9 cellular contexts compared by ENCODE assay signal in genomic region chr13:41017153-41017552, GRCh38. TPM values are rescaled to one million over a fixed set of nuclear protein-coding genes. Genes with fewer than 3 reads are reported as not detected.
DNase-seq lines count a peak whose midpoint lies in the region; ATAC-seq and TF ChIP-seq lines count a peak whose summit lies in the region.
"Had no signal": no experiment of that assay in that cellular context is flagged by ENCODE, and none has a peak within 500 bp of the region (broad histone marks: within the 10 kb centered on the region; RNA-seq: fewer than 3 reads in every experiment).

No MANE protein-coding gene starts in this region.

- ATAC-seq in T-helper 17 cell = peak; percentile 39
- ATAC-seq in HG03469 (IDR thresholded peaks at IDR 0.05; ENCODE audit: unreplicated experiment) = no peak

- CTCF ChIA-PET in SK-N-SH (lab: Yijun Ruan, JAX) = no interaction called here

- peaks cover 4% of the 10 kb centered on the region for H4K20me1 ChIP-seq in SK-N-SH (ENCODE audit: insufficient read depth)

- peak overlapping the region; percentile 67 for H3K27ac ChIP-seq in thymus (ENCODE audit: low read depth)
- H3K27ac ChIP-seq in SK-N-SH (ENCODE audit: low read depth in 2 of 2, low read length in 1 of 2) = no peak overlapping the region
- H3K27ac ChIP-seq: parathyroid adenoma had no signal

- POLR2A ChIA-PET in SK-N-SH (lab: Yijun Ruan, JAX) = no interaction called here

- TF ChIP-seq EP300 in SK-N-SH (IDR thresholded peaks at IDR 0.05; ENCODE audit: borderline replicate concordance in 1 of 2, low read depth in 1 of 2, low read length in 1 of 2) = no peak

- TF ChIP-seq RAD21 in SK-N-SH (IDR thresholded peaks at IDR 0.05; ENCODE audit: low read length) = no peak

- H3K36me3 ChIP-seq in thymus (ENCODE audit: control insufficient read depth, insufficient read depth) (no peaks in the 10 kb centered on the region), SK-N-SH (replicated peaks in 1 of 2; ENCODE audit: control insufficient read depth in 1 of 2, insufficient read depth in 2 of 2, low read length in 1 of 2) (no peaks in the 10 kb centered on the region)

- no peak for TF ChIP-seq CTCF in SK-N-SH (IDR thresholded peaks at IDR 0.05)

- peaks cover 54% of the 10 kb centered on the region for H3K4me1 Mint-ChIP-seq in activated T-cell treated with anti-CD3 and anti-CD28 coated beads, Interleukin-2, amount 50 U/mL, for 24 hours (ENCODE audit: low read depth)
- peaks cover 35% of the 10 kb centered on the region for H3K4me1 Mint-ChIP-seq in T-helper 17 cell

- peak overlapping the region; percentile 95 for H3K27ac Mint-ChIP-seq in activated T-cell treated with anti-CD3 and anti-CD28 coated beads, Interleukin-2, amount 50 U/mL, for 24 hours
- peak overlapping the region; percentile 97 for H3K27ac Mint-ChIP-seq in T-helper 17 cell

- no peak for DNase-seq in activated T-cell treated with anti-CD3 and anti-CD28 coated beads, Interleukin-2, amount 50 U/mL, for 24 hours
- DNase-seq in activated T-cell treated with anti-CD3 and anti-CD28 coated beads for 4 hours (no peak), T-helper 17 cell (no peak), inferior parietal cortex (ENCODE audit: extremely low spot score) (peak; percentile 26), NCI-H1930 (lab: John Stamatoyannopoulos, UW) (no peak), SK-N-SH (no peak)

- no peaks in the 10 kb centered on the region for H3K9me2 ChIP-seq in SK-N-SH

- H3K4me1 ChIP-seq in thymus (ENCODE audit: control insufficient read depth, insufficient read depth, low read length) = peaks cover 5% of the 10 kb centered on the region
- peaks cover 0 to 11% of the 10 kb centered on the region in 2 experiments; a peak in 2 of 4 replicates for H3K4me1 ChIP-seq in SK-N-SH (ENCODE audit: control insufficient read depth in 1 of 2, insufficient read depth in 2 of 2, low read depth in 1 of 2, low read length in 1 of 2)

- H3K4me3 ChIP-seq in thymus (ENCODE audit: low read length) = peak overlapping the region; percentile 66
- H3K4me3 ChIP-seq in SK-N-SH (ENCODE audit: low read depth in 2 of 2, low read length in 1 of 2) = no peak overlapping the region

- peaks cover 3% of the 10 kb centered on the region for H3K9me3 Mint-ChIP-seq in activated T-cell treated with anti-CD3 and anti-CD28 coated beads, Interleukin-2, amount 50 U/mL, for 24 hours

- H3F3A ChIP-seq in SK-N-SH (replicated peaks; ENCODE audit: insufficient read depth) = peaks cover 11% of the 10 kb centered on the region

- H3K79me2 ChIP-seq in SK-N-SH (ENCODE audit: insufficient read depth) = peaks cover 14% of the 10 kb centered on the region

- H3K27me3 ChIP-seq in thymus (ENCODE audit: control insufficient read depth, insufficient read depth) (no peaks in the 10 kb centered on the region), SK-N-SH (ENCODE audit: insufficient read depth) (no peaks in the 10 kb centered on the region)

- H3K9me3 ChIP-seq in T-helper 17 cell (ENCODE audit: control insufficient read depth, low read length, poor library complexity, severe bottlenecking) (no peaks in the 10 kb centered on the region), thymus (ENCODE audit: control insufficient read depth) (no peaks in the 10 kb centered on the region), SK-N-SH (no peaks in the 10 kb centered on the region)

- H3K27me3 Mint-ChIP-seq in activated T-cell treated with anti-CD3 and anti-CD28 coated beads, Interleukin-2, amount 50 U/mL, for 24 hours = no peaks in the 10 kb centered on the region
- no peaks in the 10 kb centered on the region for H3K27me3 Mint-ChIP-seq in T-helper 17 cell

- H3K9ac ChIP-seq in SK-N-SH = no peak overlapping the region
- H3K9ac ChIP-seq: parathyroid adenoma had no signal

- no peak overlapping the region for H2AFZ ChIP-seq in SK-N-SH (ENCODE audit: low read depth)
- H2AFZ ChIP-seq: parathyroid adenoma had no signal

- 3% methylated on average over 2 of the region's 2 CpGs for WGBS in thymus
- WGBS in SK-N-SH (ENCODE audit: low lambda C conversion rate) = 82% methylated on average over 2 of the region's 2 CpGs

- H3K4me3 Mint-ChIP-seq in activated T-cell treated with anti-CD3 and anti-CD28 coated beads, Interleukin-2, amount 50 U/mL, for 24 hours = peak overlapping the region; percentile 93
- H3K4me3 Mint-ChIP-seq in T-helper 17 cell = peak overlapping the region; percentile 89

- H3K36me3 Mint-ChIP-seq in activated T-cell treated with anti-CD3 and anti-CD28 coated beads, Interleukin-2, amount 50 U/mL, for 24 hours (ENCODE audit: low read depth) = peaks cover 40% of the 10 kb centered on the region
- no peaks in the 10 kb centered on the region for H3K36me3 Mint-ChIP-seq in T-helper 17 cell (ENCODE audit: low read depth)

- no peak overlapping the region for H3K4me2 ChIP-seq in SK-N-SH

TF ChIP-seq in SK-N-SH, 30 proteins besides CTCF, POLR2A, EP300 and RAD21:
- TF ChIP-seq TEAD4 (IDR thresholded peaks at IDR 0.05; ENCODE audit: borderline replicate concordance, insufficient read depth) (no peak), IRF3 (IDR thresholded peaks at IDR 0.05; ENCODE audit: low read depth, low read length) (no peak), PBX3 (IDR thresholded peaks at IDR 0.05) (no peak)
TF ChIP-seq in SK-N-SH: peak in this region for 0.

RNA-seq across cellular contexts. Expression of gene ELF1, which starts 2.0 kb away (rescaled TPM):
- 100 to 1,000 TPM; 197 to 232 TPM for total RNA-seq in T-helper 17 cell
- polyA plus RNA-seq in thymus (64.2 TPM), SK-N-SH (2012; rRNA removed) (11.1 and 11.6 TPM in 2 replicates)
- polyA plus RNA-seq in SK-N-SH (2012; cell fraction: cytosol; rRNA removed) = 12.5 and 13.6 TPM in 2 replicates
- 6.1 and 12.7 TPM in 2 replicates for polyA plus RNA-seq in SK-N-SH (2012; cell fraction: nucleus; rRNA removed)

RNA-seq across cellular contexts. Expression of gene WBP4, which starts 44.2 kb away (rescaled TPM):
- total RNA-seq in T-helper 17 cell = 1 to 10 TPM; 4.4 to 5.3 TPM
- 16.6 TPM for polyA plus RNA-seq in thymus
- polyA plus RNA-seq in SK-N-SH (2012; rRNA removed) = 6.4 and 6.8 TPM in 2 replicates
- polyA plus RNA-seq in SK-N-SH (2012; cell fraction: cytosol; rRNA removed) = 8.6 and 12.8 TPM in 2 replicates
- polyA plus RNA-seq in SK-N-SH (2012; cell fraction: nucleus; rRNA removed) = 2.5 and 6.0 TPM in 2 replicates
